In the genomic region with DNA sequence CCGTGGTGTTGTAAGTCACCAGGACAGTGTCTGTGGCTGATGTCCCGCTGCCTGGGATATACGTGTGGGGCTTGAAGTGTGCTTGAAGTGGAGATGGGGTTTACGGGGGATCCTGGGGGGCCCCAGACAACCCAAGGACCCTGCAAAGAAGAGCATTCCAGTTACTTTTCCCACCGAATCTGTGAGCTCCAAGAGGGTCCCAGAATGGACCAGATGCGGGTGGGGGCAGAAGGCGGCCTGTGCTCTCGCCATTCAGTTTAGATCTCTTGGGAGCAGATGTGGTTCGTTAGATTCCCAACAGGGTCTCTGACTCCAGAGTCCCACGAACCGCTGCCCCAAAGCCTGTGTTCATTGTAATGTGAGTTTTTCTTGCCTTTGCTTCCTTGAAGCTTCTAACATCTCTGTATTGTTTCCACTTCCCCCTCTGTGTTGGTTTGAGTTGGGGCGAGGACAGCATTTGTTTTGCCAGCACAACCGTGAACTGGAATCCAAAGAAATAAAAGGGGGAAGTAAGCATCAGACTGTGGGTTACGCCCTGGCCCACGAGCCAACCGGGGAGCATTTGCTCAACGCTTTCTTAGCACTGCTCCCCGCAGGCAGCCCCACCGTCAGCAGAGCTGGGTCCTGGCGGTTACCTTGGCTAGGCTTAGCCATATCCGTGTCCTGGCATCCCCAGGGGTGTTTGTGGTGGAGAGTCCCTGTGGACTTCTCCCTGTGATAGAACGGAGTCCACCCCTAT, we compare ENCODE assay signal across 15 cellular contexts.
DNase-seq lines count a peak whose midpoint lies in the region; ATAC-seq and TF ChIP-seq lines count a peak whose summit lies in the region.
"Had no signal": no experiment of that assay in that cellular context is flagged by ENCODE, and none has a peak within 500 bp of the region (broad histone marks: within the 10 kb centered on the region; RNA-seq: fewer than 3 reads in every experiment).

No MANE protein-coding gene starts in this region.

- no peaks in the 10 kb centered on the region for H3K27me3 ChIP-seq in breast epithelium
- H3K27me3 ChIP-seq in ovary: no peaks in the 10 kb centered on the region
- H3K27me3 ChIP-seq in BE2C: no peaks in the 10 kb centered on the region
- H3K27me3 ChIP-seq: brain microvascular endothelial cell, gastrocnemius medialis, tibial nerve had no signal

- H3K9me3 ChIP-seq in breast epithelium (no peaks in the 10 kb centered on the region), ovary (no peaks in the 10 kb centered on the region), BE2C (no peaks in the 10 kb centered on the region)
- H3K9me3 ChIP-seq: gastrocnemius medialis, tibial nerve had no signal

- CTCF ChIA-PET in MCF 10A (lab: Yijun Ruan, JAX): interaction anchor here (0.7 kb wide), 1 partner anchor 18 kb away, joined by 3 read pairs; no protein-coding TSS in a partner anchor

- POLR2A ChIA-PET in MCF 10A (lab: Yijun Ruan, JAX): no interaction called here

- no peak overlapping the region for H3K4me3 ChIP-seq in breast epithelium
- no peak overlapping the region for H3K4me3 ChIP-seq in ovary
- no peak overlapping the region for H3K4me3 ChIP-seq in BE2C (ENCODE audit: low read depth, low read length)
- H3K4me3 ChIP-seq: gastrocnemius medialis, tibial nerve had no signal

- WGBS in ovary, 3 donors: 73 to 90% (median 82%) methylated on average over 22 of the region's 22 CpGs

- H3K36me3 ChIP-seq in breast epithelium (peaks cover 9% of the 10 kb centered on the region), ovary (no peaks in the 10 kb centered on the region), BE2C (peaks cover 28% of the 10 kb centered on the region)

- H3K4me1 ChIP-seq in breast epithelium: no peaks in the 10 kb centered on the region
- H3K4me1 ChIP-seq in ovary (ENCODE audit: insufficient read depth): no peaks in the 10 kb centered on the region
- H3K4me1 ChIP-seq in BE2C: no peaks in the 10 kb centered on the region; the same call in 1 of the 2 replicates

- H3K27ac ChIP-seq in breast epithelium (peak overlapping the region; percentile 42 to 77), ovary (no peak overlapping the region)
- H3K27ac ChIP-seq: brain microvascular endothelial cell, gastrocnemius medialis, tibial nerve had no signal

- peaks cover 11% of the 10 kb centered on the region for H3K4me1 Mint-ChIP-seq in MCF 10A (ENCODE audit: insufficient read depth, unreplicated experiment)
- peaks cover 62% of the 10 kb centered on the region for H3K4me1 Mint-ChIP-seq in dendritic cell treated with granulocyte-macrophage colony-stimulating factor and Interleukin-4, amounts not matched to agents 40 ng/mL and 50 ng/mL, for 4 days (ENCODE audit: low read depth)

- H3K9me3 Mint-ChIP-seq in MCF 10A (ENCODE audit: unreplicated experiment): no peaks in the 10 kb centered on the region
- H3K9me3 Mint-ChIP-seq in dendritic cell treated with granulocyte-macrophage colony-stimulating factor and Interleukin-4, amounts not matched to agents 40 ng/mL and 50 ng/mL, for 4 days: no peaks in the 10 kb centered on the region

- no peak for TF ChIP-seq EP300 in ovary (IDR thresholded peaks at IDR 0.05)

- intact Hi-C loops in breast epithelium (cut with DNase I; ENCODE audit: low total_unique reads): no loop called here
- intact Hi-C loops in MCF 10A (cut with micrococcal nuclease): no loop called here
- intact Hi-C loops in dendritic cell treated with granulocyte-macrophage colony-stimulating factor and Interleukin-4, amounts not matched to agents 40 ng/mL and 50 ng/mL, for 4 days (cut with micrococcal nuclease): no loop called here
- intact Hi-C loops in ovary (cut with DNase I): no loop called here

- H3K27me3 Mint-ChIP-seq in MCF 10A (ENCODE audit: insufficient read depth, unreplicated experiment): no peaks in the 10 kb centered on the region
- H3K27me3 Mint-ChIP-seq in dendritic cell treated with granulocyte-macrophage colony-stimulating factor and Interleukin-4, amounts not matched to agents 40 ng/mL and 50 ng/mL, for 4 days: peaks cover 3% of the 10 kb centered on the region

- no peak for TF ChIP-seq POLR2A in breast epithelium (IDR thresholded peaks at IDR 0.05)
- no peak for TF ChIP-seq POLR2A in ovary (IDR thresholded peaks at IDR 0.05)

- peaks cover 45% of the 10 kb centered on the region for H3K36me3 Mint-ChIP-seq in MCF 10A (ENCODE audit: insufficient read depth, unreplicated experiment)
- H3K36me3 Mint-ChIP-seq in dendritic cell treated with granulocyte-macrophage colony-stimulating factor and Interleukin-4, amounts not matched to agents 40 ng/mL and 50 ng/mL, for 4 days (ENCODE audit: low read depth): peaks cover 15% of the 10 kb centered on the region

- BruUV-seq in MCF 10A (replicated peaks; lab: Mats Ljungman, UMichigan): no TSS peak

- DNase-seq in breast epithelium (ENCODE audit: low spot score in 2 of 2) (no peak), MCF 10A (ENCODE audit: unreplicated experiment) (no peak), midbrain (lab: John Stamatoyannopoulos, UW) (peak; percentile 17), NAMALWA (ENCODE audit: low spot score) (no peak), ovary (no peak), BE2C (no peak)
- DNase-seq: activated naive CD4-positive, alpha-beta T cell; brain microvascular endothelial cell; NCI-H1105; NCI-H2171 treated with DMSO at 0.1 percent for 48 hours had no signal

- no peak for ATAC-seq in GM21367 (IDR thresholded peaks at IDR 0.05; ENCODE audit: unreplicated experiment)
- ATAC-seq: gastrocnemius medialis, SK-N-SH treated with all-trans-retinoic acid at 6 μM for 48 hours had no signal

- H3K4me3 Mint-ChIP-seq in MCF 10A (ENCODE audit: unreplicated experiment): no peak overlapping the region
- peak overlapping the region; percentile 63 for H3K4me3 Mint-ChIP-seq in dendritic cell treated with granulocyte-macrophage colony-stimulating factor and Interleukin-4, amounts not matched to agents 40 ng/mL and 50 ng/mL, for 4 days

- H3K27ac Mint-ChIP-seq in MCF 10A (ENCODE audit: low read depth, unreplicated experiment): no peak overlapping the region
- peak overlapping the region; percentile 98 for H3K27ac Mint-ChIP-seq in dendritic cell treated with granulocyte-macrophage colony-stimulating factor and Interleukin-4, amounts not matched to agents 40 ng/mL and 50 ng/mL, for 4 days

- TF ChIP-seq CTCF in breast epithelium (IDR thresholded peaks at IDR 0.05) (no peak), MCF 10A (IDR thresholded peaks at IDR 0.05; ENCODE audit: unreplicated experiment) (no peak), ovary (IDR thresholded peaks at IDR 0.05) (no peak), BE2C (IDR thresholded peaks at IDR 0.05; ENCODE audit: low read depth, low read length) (no peak)

Comparison
In these comparisons a context has a peak if more than half of its experiments do, and no peak if none do; other contexts are left out.
1. H3K27ac ChIP-seq: peak in breast epithelium (2 of 2); none in ovary (0 of 2).